8 cellular contexts compared by ENCODE assay signal in genomic region chr13:79541426-79542049, GRCh38.
A peak's percentile ranks its signal among the peaks of the same experiment; 100 is the strongest.
DNase-seq lines count a peak whose midpoint lies in the region; ATAC-seq and TF ChIP-seq lines count a peak whose summit lies in the region.

No MANE protein-coding gene starts in this region.

- peaks cover 39% of the 10 kb centered on the region for H3K79me2 ChIP-seq in mammary epithelial cell (ENCODE audit: insufficient read depth, low read length)

- BruUV-seq in A673 (replicated peaks; lab: Mats Ljungman, UMichigan) (no TSS peak), mammary epithelial cell (replicated peaks; lab: Mats Ljungman, UMichigan) (no TSS peak)

- no peak overlapping the region for H2AFZ ChIP-seq in mammary epithelial cell (ENCODE audit: low read depth, low read length)

- H3K36me3 ChIP-seq in A673 (ENCODE audit: insufficient read depth, low read length, poor library complexity, severe bottlenecking) (no peaks in the 10 kb centered on the region), mammary epithelial cell (ENCODE audit: insufficient read depth, low read length) (peaks cover 10% of the 10 kb centered on the region), liver (ENCODE audit: control insufficient read depth in 4 of 4, insufficient read depth in 3 of 4, low read depth in 1 of 4, low read length in 3 of 4) (peaks cover 0 to 4% (median 1%) of the 10 kb centered on the region in 4 donors)

- in situ Hi-C loops in mammary epithelial cell (cut with MboI; ENCODE audit: low sequenced_read_pairs in 2 of 2): loop anchor here in 1 of 2 donors (5.0 kb wide), 1 partner anchor 114 kb away; no protein-coding TSS in a partner anchor

- DNase-seq in A673 (ENCODE audit: low spot score) (peak; percentile 73), GM10248 (ENCODE audit: extremely low spot score) (peak; percentile 22), NCI-H226 (peak; percentile 11), mammary epithelial cell (peak; percentile 42), NCI-H1048 (lab: John Stamatoyannopoulos, UW) (no peak)

- CTCF ChIA-PET in A673 (lab: Charles Lee): interaction anchor here (2.2 kb wide), 1 partner anchor 117 kb away, joined by 33 read pairs; no protein-coding TSS in a partner anchor
- CTCF ChIA-PET in GM10248 (lab: Yijun Ruan, JAX): interaction anchor here (0.6 to 4.7 kb wide), 16 partner anchors 8 to 150 kb away, joined by 3 to 152 read pairs (median 4); partner anchors contain the start of genes NDFIP2 and RBM26
- CTCF ChIA-PET in mammary epithelial cell (lab: Charles Lee; ENCODE audit: low non-redundant PET): interaction anchor here (0.6 to 0.7 kb wide), 5 partner anchors 44 to 156 kb away, joined by 4 to 11 read pairs (median 7); no protein-coding TSS in a partner anchor

- peak; percentile 62 for ATAC-seq in HG03060 (IDR thresholded peaks at IDR 0.05; ENCODE audit: low read depth, unreplicated experiment)
- no peak for ATAC-seq in GM18519 (IDR thresholded peaks at IDR 0.05; ENCODE audit: low FRiP score, unreplicated experiment)

- POLR2A ChIA-PET in A673 (lab: Charles Lee; ENCODE audit: low non-redundant PET): no interaction called here
- POLR2A ChIA-PET in GM10248 (lab: Yijun Ruan, JAX): no interaction called here

- H3K4me3 ChIP-seq in A673 (ENCODE audit: low read depth, low read length, poor library complexity, severe bottlenecking) (no peak overlapping the region), mammary epithelial cell (replicated peaks in 1 of 3; ENCODE audit: insufficient read depth in 1 of 3, low read depth in 2 of 3, low read length in 3 of 3) (no peak overlapping the region), liver (ENCODE audit: low read depth in 1 of 3, low read length in 3 of 3) (no peak overlapping the region)

- no peaks in the 10 kb centered on the region for H3K27me3 ChIP-seq in A673 (replicated peaks; ENCODE audit: insufficient read depth, low read depth, low read length, poor library complexity)
- no peaks in the 10 kb centered on the region for H3K27me3 ChIP-seq in mammary epithelial cell (ENCODE audit: insufficient read depth, low read length)
- H3K27me3 ChIP-seq in liver (ENCODE audit: control insufficient read depth in 4 of 4, insufficient read depth in 4 of 4, low read length in 3 of 4): no peaks in the 10 kb centered on the region

- H3K9me3 ChIP-seq in A673 (ENCODE audit: low read depth, low read length, poor library complexity, severe bottlenecking) (no peaks in the 10 kb centered on the region), mammary epithelial cell (replicated peaks; ENCODE audit: insufficient read depth, low read length) (no peaks in the 10 kb centered on the region), liver (ENCODE audit: control insufficient read depth in 4 of 4, low read length in 3 of 4) (no peaks in the 10 kb centered on the region)

- H3K4me2 ChIP-seq in mammary epithelial cell (ENCODE audit: insufficient read depth, low read depth, low read length): no peak overlapping the region

- peak; percentile 90 to 91 for TF ChIP-seq RAD21 in liver (IDR thresholded peaks at IDR 0.05)

- WGBS in mammary epithelial cell (ENCODE audit: low coverage, missing lambda C conversion rate): 4% methylated on average over 1 of the region's 1 CpG
- WGBS in liver: 3% methylated on average over 1 of the region's 1 CpG

- TF ChIP-seq CTCF in A673 (conservative IDR thresholded peaks at IDR 0.05; ENCODE audit: low read depth, low read length) (peak; percentile 80), GM10248 (IDR thresholded peaks at IDR 0.05; ENCODE audit: control extremely low read depth, extremely low read depth, low read depth, missing control alignments) (peak; percentile 66), mammary epithelial cell (conservative IDR thresholded peaks at IDR 0.05 in 1 of 2, IDR thresholded peaks at IDR 0.05 in 1 of 2; ENCODE audit: extremely low read depth in 1 of 2, insufficient read depth in 1 of 2, low read depth in 1 of 2, low read length in 2 of 2) (peak; percentile 58 to 71), liver (IDR thresholded peaks at IDR 0.05; ENCODE audit: low read depth, low read length, missing input control) (peak; percentile 87)

- H4K20me1 ChIP-seq in mammary epithelial cell (ENCODE audit: insufficient read depth, low read length): no peaks in the 10 kb centered on the region

- no peak overlapping the region for H3K27ac ChIP-seq in A673 (ENCODE audit: low read depth, low read length, poor library complexity, severe bottlenecking)
- no peak overlapping the region for H3K27ac ChIP-seq in mammary epithelial cell (ENCODE audit: insufficient read depth, low read depth, low read length)
- no peak overlapping the region for H3K27ac ChIP-seq in liver (ENCODE audit: low read depth in 1 of 2, low read length in 2 of 2)

- no peak overlapping the region for H3K9ac ChIP-seq in mammary epithelial cell (ENCODE audit: insufficient read depth, low read length)
- no peak overlapping the region for H3K9ac ChIP-seq in liver (ENCODE audit: low read depth in 1 of 2, low read length in 2 of 2)

- dilution Hi-C loops in mammary epithelial cell (cut with HindIII; ENCODE audit: low sequenced_read_pairs): loop anchor here (5.0 kb wide), 1 partner anchor 39 kb away; no protein-coding TSS in a partner anchor

- intact Hi-C loops in A673 (cut with micrococcal nuclease; ENCODE audit: unreplicated experiment): loop anchor here (2.0 to 10.0 kb wide), 3 partner anchors 117 to 1404 kb away; no protein-coding TSS in a partner anchor
- intact Hi-C loops in mammary epithelial cell (cut with micrococcal nuclease): loop anchor here (1.0 to 10.0 kb wide), 3 partner anchors 60 to 1473 kb away; partner anchors contain the start of gene NDFIP2

- H3K4me1 ChIP-seq in A673 (ENCODE audit: insufficient read depth, low read length, poor library complexity, severe bottlenecking) (no peaks in the 10 kb centered on the region), mammary epithelial cell (ENCODE audit: insufficient read depth, low read length) (no peaks in the 10 kb centered on the region), liver (ENCODE audit: control insufficient read depth in 4 of 4, insufficient read depth in 4 of 4, low read length in 3 of 4) (peaks cover 2 to 5% (median 3%) of the 10 kb centered on the region in 4 donors)

TF ChIP-seq in liver, 16 proteins besides CTCF, POLR2A, EP300 and RAD21:
- TF ChIP-seq TAF1 (conservative IDR thresholded peaks at IDR 0.05) (no peak), EGR1 (IDR thresholded peaks at IDR 0.05; ENCODE audit: low read depth in 2 of 2) (no peak), RXRA (IDR thresholded peaks at IDR 0.05) (no peak), REST (IDR thresholded peaks at IDR 0.05) (no peak), FOXA1 (IDR thresholded peaks at IDR 0.05) (no peak)
- TF ChIP-seq, protein P1, sequence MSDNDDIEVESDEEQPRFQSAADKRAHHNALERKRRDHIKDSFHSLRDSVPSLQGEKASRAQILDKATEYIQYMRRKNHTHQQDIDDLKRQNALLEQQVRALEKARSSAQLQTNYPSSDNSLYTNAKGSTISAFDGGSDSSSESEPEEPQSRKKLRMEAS (IDR thresholded peaks at IDR 0.05): no peak
- TF ChIP-seq, protein P2, sequence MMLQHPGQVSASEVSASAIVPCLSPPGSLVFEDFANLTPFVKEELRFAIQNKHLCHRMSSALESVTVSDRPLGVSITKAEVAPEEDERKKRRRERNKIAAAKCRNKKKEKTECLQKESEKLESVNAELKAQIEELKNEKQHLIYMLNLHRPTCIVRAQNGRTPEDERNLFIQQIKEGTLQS (IDR thresholded peaks at IDR 0.05): no peak
